8 cellular contexts compared by ENCODE assay signal in the genomic region with DNA sequence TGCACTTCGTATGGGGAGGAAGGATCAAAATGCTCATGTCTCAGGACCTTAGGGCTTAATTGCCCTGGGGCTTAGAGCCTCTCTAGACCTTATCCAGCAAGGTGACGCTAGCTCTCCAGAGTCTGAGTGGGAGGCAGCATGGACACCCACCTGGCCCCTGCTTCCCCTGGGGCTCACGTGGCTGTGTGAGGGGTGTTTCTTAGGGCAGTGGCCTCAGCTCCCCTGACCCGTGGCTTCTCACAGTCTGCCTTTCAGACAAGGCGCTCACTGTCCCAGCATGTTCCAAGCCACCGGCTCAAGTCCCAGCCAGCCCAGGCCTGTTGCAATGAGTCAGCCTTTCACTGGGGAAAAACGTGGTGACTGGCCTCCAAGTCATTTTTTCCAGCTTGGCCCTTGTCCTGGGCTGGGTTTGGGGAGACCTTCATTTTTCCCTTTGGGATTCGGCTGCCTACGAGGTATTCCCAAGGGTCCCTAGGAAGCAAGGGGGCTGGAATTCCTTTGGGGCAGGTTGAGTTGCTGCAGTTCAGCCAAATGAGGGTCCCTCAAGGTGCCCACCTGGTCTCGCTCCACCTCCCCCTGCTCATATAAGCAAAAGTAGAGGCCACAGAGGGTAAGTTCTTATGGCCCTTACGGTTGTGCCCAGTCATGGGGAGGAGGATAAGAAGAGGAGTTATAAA. TPM values are rescaled to one million over a fixed set of nuclear protein-coding genes. Genes with fewer than 3 reads are reported as not detected.
DNase-seq lines count a peak whose midpoint lies in the region; ATAC-seq lines count a peak whose summit lies in the region.

No MANE protein-coding gene starts in this region.

- peak overlapping the region; percentile 78 for H3K27ac ChIP-seq in subcutaneous abdominal adipose tissue (ENCODE audit: low read depth, low read length)

- peak; percentile 53 for ATAC-seq in HG02623 (IDR thresholded peaks at IDR 0.05; ENCODE audit: unreplicated experiment)

- DNase-seq in Caki2 (ENCODE audit: low read depth) (peak; percentile 95), amniotic epithelial cell (ENCODE audit: low read depth) (peak; percentile 71), iris pigment epithelial cell (ENCODE audit: low read depth) (peak; percentile 94), GF-D8 (lab: John Stamatoyannopoulos, UW) (no peak), NCI-H526 (lab: John Stamatoyannopoulos, UW) (no peak)
- no peak for DNase-seq in stimulated activated CD4-positive, alpha-beta T cell treated with anti-CD3 and anti-CD28 coated beads, Interleukin-2, amount 100 ng/mL, for 48 hours

- in situ Hi-C loops in Caki2 (cut with HindIII; ENCODE audit: low pct_unique_long_range_greater_than_20kb, low sequenced_read_pairs) = no loop called here

- H3K9me3 ChIP-seq in subcutaneous abdominal adipose tissue (ENCODE audit: control insufficient read depth in 5 of 5, low read length in 5 of 5) = no peaks in the 10 kb centered on the region

- H3K27me3 ChIP-seq in subcutaneous abdominal adipose tissue (ENCODE audit: control insufficient read depth in 5 of 5, insufficient read depth in 4 of 5, low read length in 5 of 5) = no peaks in the 10 kb centered on the region

- H3K36me3 ChIP-seq in subcutaneous abdominal adipose tissue (ENCODE audit: control insufficient read depth in 5 of 5, insufficient read depth in 5 of 5, low read length in 5 of 5) = no peaks in the 10 kb centered on the region

- H3K4me3 ChIP-seq in subcutaneous abdominal adipose tissue (ENCODE audit: low read depth in 1 of 5, low read length in 5 of 5) = no peak overlapping the region

- peaks cover 7 to 14% (median 10%) of the 10 kb centered on the region in 5 donors for H3K4me1 ChIP-seq in subcutaneous abdominal adipose tissue (ENCODE audit: control insufficient read depth in 5 of 5, insufficient read depth in 5 of 5, low read length in 5 of 5)

- H3K9ac ChIP-seq in subcutaneous abdominal adipose tissue (ENCODE audit: low read length in 5 of 5) = no peak overlapping the region

RNA-seq across cellular contexts. Expression of a gene that starts 15.7 kb away (rescaled TPM):
- total RNA-seq in Caki2 (2014; rRNA removed; shearing (Covaris generic); ENCODE audit: low replicate concordance) = 35.3 and 49.9 TPM in 2 replicates

Comparison
In these comparisons a context has a peak if more than half of its experiments do, and no peak if none do; other contexts are left out.
1. DNase-seq: peak in Caki2 (single experiment), amniotic epithelial cell (single experiment) and iris pigment epithelial cell (single experiment); none in GF-D8 (single experiment), stimulated activated CD4-positive, alpha-beta T cell treated with anti-CD3 and anti-CD28 coated beads, Interleukin-2, amount 100 ng/mL, for 48 hours (0 of 2) and NCI-H526 (0 of 2).